In genomic region chr6:134249759-134250602, GRCh38 we compare ENCODE assay signal across 9 cellular contexts.
DNase-seq lines count a peak whose midpoint lies in the region; ATAC-seq, FAIRE-seq and TF ChIP-seq lines count a peak whose summit lies in the region.
"Had no signal": no experiment of that assay in that cellular context is flagged by ENCODE, and none has a peak within 500 bp of the region (broad histone marks: within the 10 kb centered on the region; RNA-seq: fewer than 3 reads in every experiment).

No MANE protein-coding gene starts in this region.

- H3K36me3 ChIP-seq in GM12878 (ENCODE audit: control insufficient read depth in 2 of 2, insufficient read depth in 2 of 2, low read length in 1 of 2) (no peaks in the 10 kb centered on the region), A673 (ENCODE audit: insufficient read depth, low read length, poor library complexity, severe bottlenecking) (no peaks in the 10 kb centered on the region)

- H3K27ac ChIP-seq in GM12878 (ENCODE audit: control insufficient read depth, insufficient read depth): no peak overlapping the region
- H3K27ac ChIP-seq in A673 (ENCODE audit: low read depth, low read length, poor library complexity, severe bottlenecking): no peak overlapping the region

- H3K36me3 Mint-ChIP-seq in mesothelial cell of epicardium: no peaks in the 10 kb centered on the region

- no peak overlapping the region for H2AFZ ChIP-seq in GM12878 (ENCODE audit: control insufficient read depth, low read depth, low read length)

- CTCF ChIA-PET in GM12878 (lab: Yijun Ruan, JAX) (interaction anchor here (1.2 to 1.7 kb wide), 2 partner anchors 9 to 45 kb away, joined by 3 read pairs; no protein-coding TSS in a partner anchor), A673 (lab: Charles Lee) (no interaction called here)

- FAIRE-seq in GM12878 (lab: Jason Lieb, UNC): no peak

- no peak for TF ChIP-seq POLR2A in GM12878 (IDR thresholded peaks at IDR 0.05; ENCODE audit: low read depth, low read length)

- no peak overlapping the region for H3K4me3 Mint-ChIP-seq in mesothelial cell of epicardium

- ATAC-seq in GM12878 (no peak), HG03439 (IDR thresholded peaks at IDR 0.05; ENCODE audit: unreplicated experiment) (no peak), HG02973 (IDR thresholded peaks at IDR 0.05; ENCODE audit: unreplicated experiment) (no peak)

- H3K79me2 ChIP-seq in GM12878 (ENCODE audit: control insufficient read depth, insufficient read depth, low read length): no peaks in the 10 kb centered on the region

- peak overlapping the region; percentile 68 for H3K27ac Mint-ChIP-seq in mesothelial cell of epicardium

- WGBS in GM12878 (ENCODE audit: insufficient coverage, insufficient replicate concordance, low lambda C conversion rate, missing lambda C conversion rate): 87% methylated on average over 7 of the region's 7 CpGs

- BruUV-seq in GM12878 (replicated peaks; lab: Mats Ljungman, UMichigan) (no TSS peak), A673 (replicated peaks; lab: Mats Ljungman, UMichigan) (no TSS peak)

- H3K9me3 Mint-ChIP-seq in mesothelial cell of epicardium: no peaks in the 10 kb centered on the region

- H3K27me3 ChIP-seq in GM12878 (replicated peaks in 1 of 2; ENCODE audit: control insufficient read depth in 2 of 2, insufficient read depth in 2 of 2, low read length in 1 of 2) (no peaks in the 10 kb centered on the region; a peak in 1 of 4 replicates), A673 (replicated peaks; ENCODE audit: insufficient read depth, low read depth, low read length, poor library complexity) (no peaks in the 10 kb centered on the region)

- H3K4me3 ChIP-seq in GM12878 (no peak overlapping the region), A673 (ENCODE audit: low read depth, low read length, poor library complexity, severe bottlenecking) (no peak overlapping the region)

- H3K27me3 Mint-ChIP-seq in mesothelial cell of epicardium (ENCODE audit: low read depth): no peaks in the 10 kb centered on the region

- H3K4me1 Mint-ChIP-seq in mesothelial cell of epicardium: peaks cover 44% of the 10 kb centered on the region

- no peak for TF ChIP-seq RAD21 in GM12878 (IDR thresholded peaks at IDR 0.05; ENCODE audit: insufficient read depth, low read depth, low read length)

- H3K4me2 ChIP-seq in GM12878 (ENCODE audit: control insufficient read depth, insufficient read depth): no peak overlapping the region

- SMC1A ChIA-PET in GM12878 (lab: Charles Lee; ENCODE audit: uncharacterized antibody, unreplicated experiment): interaction anchor here (1.0 to 3.4 kb wide), 4 partner anchors 14 to 130 kb away, joined by 3 to 32 read pairs (median 4); no protein-coding TSS in a partner anchor

- H3K9me3 ChIP-seq in GM12878 (replicated peaks; ENCODE audit: control insufficient read depth, insufficient read depth, low read length): no peaks in the 10 kb centered on the region; the same call in 2 of the 3 replicates
- no peaks in the 10 kb centered on the region for H3K9me3 ChIP-seq in A673 (ENCODE audit: low read depth, low read length, poor library complexity, severe bottlenecking)

- POLR2A ChIA-PET in GM12878 (lab: Charles Lee) (interaction anchor here (0.6 kb wide), 1 partner anchor 215 kb away, joined by 3 read pairs; no protein-coding TSS in a partner anchor), A673 (lab: Charles Lee; ENCODE audit: low non-redundant PET) (no interaction called here)

- TF ChIP-seq CTCF in GM12878 (IDR thresholded peaks at IDR 0.05 in 2 of 3, conservative IDR thresholded peaks at IDR 0.05 in 1 of 3; ENCODE audit: control insufficient read depth in 2 of 3, extremely low read depth in 1 of 3, insufficient read depth in 1 of 3, low read depth in 3 of 3, low read length in 3 of 3) (no peak), mesothelial cell of epicardium (IDR thresholded peaks at IDR 0.05; ENCODE audit: unreplicated experiment) (no peak), A673 (conservative IDR thresholded peaks at IDR 0.05; ENCODE audit: low read depth, low read length) (no peak)

- in situ Hi-C loops in GM12878 (cut with MboI): no loop called here

- RAD21 ChIA-PET in GM12878 (lab: Charles Lee; ENCODE audit: unreplicated experiment): interaction anchor here (5.1 kb wide), 1 partner anchor 123 kb away, joined by 32 read pairs; no protein-coding TSS in a partner anchor

- intact Hi-C loops in GM12878 (cut with micrococcal nuclease; ENCODE audit: unreplicated experiment) (loop anchor here (5.0 kb wide), 1 partner anchor 187 kb away; no protein-coding TSS in a partner anchor), A673 (cut with micrococcal nuclease; ENCODE audit: unreplicated experiment) (no loop called here)

- H3K4me1 ChIP-seq in GM12878 (ENCODE audit: control insufficient read depth, insufficient read depth, low read length): peaks cover 31% of the 10 kb centered on the region
- H3K4me1 ChIP-seq in A673 (ENCODE audit: insufficient read depth, low read length, poor library complexity, severe bottlenecking): peaks cover 4% of the 10 kb centered on the region

- DNase-seq in A172 (ENCODE audit: low spot score) (peak; percentile 55), M059J (ENCODE audit: low read depth) (peak; percentile 41), GM12878 (ENCODE audit: low read depth, low spot score) (no peak), mesothelial cell of epicardium (ENCODE audit: low spot score in 2 of 2, unreplicated experiment in 2 of 2) (no peak), A673 (ENCODE audit: low spot score) (no peak)
- DNase-seq in stimulated activated CD8-positive, alpha-beta memory T cell treated with anti-CD3 and anti-CD28 coated beads, Interleukin-4, amount 100 ng/mL, for 48 hours: no peak
- DNase-seq: NCI-H2029 treated with DMSO at 0.1 percent for 48 hours had no signal

- no peaks in the 10 kb centered on the region for H4K20me1 ChIP-seq in GM12878 (ENCODE audit: control insufficient read depth, insufficient read depth)

- TF ChIP-seq EP300 in GM12878 (IDR thresholded peaks at IDR 0.05; ENCODE audit: borderline replicate concordance in 1 of 2, control insufficient read depth in 1 of 2, low read depth in 2 of 2, low read length in 2 of 2): no peak

- H3K9ac ChIP-seq in GM12878 (ENCODE audit: control insufficient read depth, insufficient read depth, low read length): no peak overlapping the region

TF ChIP-seq in GM12878, 131 proteins besides CTCF, POLR2A, EP300 and RAD21:
- TF ChIP-seq BMI1 (IDR thresholded peaks at IDR 0.05; ENCODE audit: borderline replicate concordance): no peak
- peak; percentile 31; the same call in 1 of the 2 replicates for TF ChIP-seq JUNB (IDR thresholded peaks at IDR 0.05)
- peak; percentile 34; the same call in 1 of the 2 replicates for TF ChIP-seq CREB1 (IDR thresholded peaks at IDR 0.05; ENCODE audit: low read depth)
- TF ChIP-seq E2F4 (IDR thresholded peaks at IDR 0.05; ENCODE audit: low read depth, low read length): no peak

Comparison
In these comparisons a context has a peak if more than half of its experiments do, and no peak if none do; other contexts are left out.
1. DNase-seq: peak in A172 (single experiment) and M059J (single experiment); none in GM12878 (single experiment), mesothelial cell of epicardium (0 of 2), stimulated activated CD8-positive, alpha-beta memory T cell treated with anti-CD3 and anti-CD28 coated beads, Interleukin-4, amount 100 ng/mL, for 48 hours (single experiment) and A673 (single experiment).